In genomic region chr13:52609013-52609606, GRCh38 we compare ENCODE assay signal across 8 cellular contexts. TPM values are rescaled to one million over a fixed set of nuclear protein-coding genes. Genes with fewer than 3 reads are reported as not detected.
DNase-seq lines count a peak whose midpoint lies in the region; ATAC-seq and TF ChIP-seq lines count a peak whose summit lies in the region.
"Not testable (repeated sequence)": the region's sequence is repeated elsewhere in the genome, so short reads cannot be mapped to it uniquely, and the experiment has no call there.

No MANE protein-coding gene starts in this region.

- CTCF ChIA-PET in AG04450 (lab: Charles Lee): interaction anchor here (0.8 to 4.2 kb wide), 6 partner anchors 43 to 358 kb away, joined by 3 to 46 read pairs (median 6); partner anchors contain the start of gene SUGT1

- TF ChIP-seq RAD21 in Ishikawa (IDR thresholded peaks at IDR 0.05; ENCODE audit: low read depth): peak; percentile 57

- not testable (repeated sequence) for H3K4me3 ChIP-seq in AG04450 (ENCODE audit: low read depth, low read length); astrocyte of the cerebellum (ENCODE audit: low read depth, low read length); cardiac muscle cell

- H3K4me1 ChIP-seq in cardiac muscle cell (ENCODE audit: low read depth): peaks cover 14% of the 10 kb centered on the region

- H3K9me3 Mint-ChIP-seq in nephron progenitor cell: peaks cover 11% of the 10 kb centered on the region

- POLR2A ChIA-PET in AG04450 (lab: Yijun Ruan, JAX): not testable (repeated sequence)

- ATAC-seq in GM21786 (IDR thresholded peaks at IDR 0.05; ENCODE audit: unreplicated experiment): peak; percentile 78

- in situ Hi-C loops in astrocyte of the cerebellum (cut with HindIII; ENCODE audit: low sequenced_read_pairs): not testable (repeated sequence)

- H3K27me3 ChIP-seq in AG04450 (ENCODE audit: control insufficient read depth, insufficient read depth, low read length): not testable (repeated sequence)
- peaks cover 37% of the 10 kb centered on the region for H3K27me3 ChIP-seq in cardiac muscle cell

- H3K4me3 Mint-ChIP-seq in nephron progenitor cell: not testable (repeated sequence)

- not testable (repeated sequence) for H3K36me3 ChIP-seq in cardiac muscle cell

- peaks cover 20% of the 10 kb centered on the region for H3K4me1 Mint-ChIP-seq in nephron progenitor cell

- TF ChIP-seq CTCF in AG04450 (IDR thresholded peaks at IDR 0.05; ENCODE audit: low read depth, low read length) (peak; percentile 48), GM12873 (IDR thresholded peaks at IDR 0.05; ENCODE audit: insufficient read depth, low read depth, low read length, missing control alignments) (peak; percentile 46), astrocyte of the cerebellum (IDR thresholded peaks at IDR 0.05; ENCODE audit: low read depth, low read length, missing control alignments) (peak; percentile 20), cardiac muscle cell (IDR thresholded peaks at IDR 0.05; ENCODE audit: low read depth, low read length) (peak; percentile 41), nephron progenitor cell (IDR thresholded peaks at IDR 0.05) (peak; percentile 39)

- not testable (repeated sequence) for TF ChIP-seq EP300 in Ishikawa (IDR thresholded peaks at IDR 0.05; ENCODE audit: borderline replicate concordance)

- H3K9me3 ChIP-seq in AG04450 (ENCODE audit: control insufficient read depth, insufficient read depth, low read length); cardiac muscle cell (ENCODE audit: low read depth): not testable (repeated sequence)

- peaks cover 17% of the 10 kb centered on the region for H3K36me3 Mint-ChIP-seq in nephron progenitor cell (ENCODE audit: low read depth)

- H3K27me3 Mint-ChIP-seq in nephron progenitor cell (ENCODE audit: low read depth, poor library complexity): not testable (repeated sequence)

- H3K27ac Mint-ChIP-seq in nephron progenitor cell: peak overlapping the region; percentile 21

- not testable (repeated sequence) for DNase-seq in AG04450 (ENCODE audit: low read depth, low spot score); nephron progenitor cell
- DNase-seq in OCI-M1 (lab: John Stamatoyannopoulos, UW): peak; percentile 78
- peak; percentile 8 for DNase-seq in astrocyte of the cerebellum (ENCODE audit: low read depth)
- peak; percentile 66 to 86 for DNase-seq in cardiac muscle cell (ENCODE audit: low read depth in 1 of 2, low spot score in 1 of 2)

- H3K27ac ChIP-seq in AG04450 (ENCODE audit: low read depth, low read length): not testable (repeated sequence)
- H3K27ac ChIP-seq in cardiac muscle cell: peak overlapping the region; percentile 83

RNA-seq across cellular contexts. Expression of gene HNRNPA1L2, which starts 33.1 kb away (rescaled TPM):
- polyA plus RNA-seq in AG04450 (2011; rRNA removed): 9.7 and 11.6 TPM in 2 replicates
- polyA minus RNA-seq in AG04450 (2011; rRNA and poly(A)+ RNA removed): 4.3 and 5.6 TPM in 2 replicates
- total RNA-seq in cardiac muscle cell: 5.0 and 6.1 TPM in 2 replicates
- 7.1 and 7.4 TPM in 2 replicates for polyA plus RNA-seq in cardiac muscle cell

RNA-seq across cellular contexts. Expression of gene SUGT1, which starts 43.5 kb away (rescaled TPM):
- polyA plus RNA-seq in AG04450 (2011; rRNA removed) (44.9 and 64.8 TPM in 2 replicates), cardiac muscle cell (40.7 and 54.6 TPM in 2 replicates)
- 36.7 and 37.7 TPM in 2 replicates for polyA minus RNA-seq in AG04450 (2011; rRNA and poly(A)+ RNA removed)
- 24.1 and 32.9 TPM in 2 replicates for total RNA-seq in cardiac muscle cell
